Comparison of ENCODE assay signal across 1 cellular context in the genomic region with DNA sequence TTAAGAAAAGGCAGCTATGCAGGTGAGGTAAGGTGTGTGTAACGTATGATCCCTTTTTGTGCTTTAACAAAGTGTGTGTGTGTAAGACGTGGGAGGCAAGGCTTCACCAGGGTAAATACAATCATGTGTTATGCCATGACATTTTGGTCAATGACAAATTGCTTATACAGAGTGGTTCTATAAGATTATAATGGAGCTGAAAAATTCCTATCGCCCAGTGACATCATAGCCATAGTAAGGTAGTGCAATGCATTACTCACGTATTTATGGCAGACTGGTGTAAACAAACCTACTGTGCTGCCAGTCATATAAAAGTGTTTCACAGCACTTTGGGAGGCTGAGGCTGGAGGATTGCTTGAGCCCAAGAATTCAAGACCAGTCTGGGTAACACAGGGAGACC.
TF ChIP-seq lines count a peak whose summit lies in the region.

No MANE protein-coding gene starts in this region.

TF ChIP-seq in GM23338, 12 proteins besides CTCF, POLR2A, EP300 and RAD21:
- TF ChIP-seq, protein P1, sequence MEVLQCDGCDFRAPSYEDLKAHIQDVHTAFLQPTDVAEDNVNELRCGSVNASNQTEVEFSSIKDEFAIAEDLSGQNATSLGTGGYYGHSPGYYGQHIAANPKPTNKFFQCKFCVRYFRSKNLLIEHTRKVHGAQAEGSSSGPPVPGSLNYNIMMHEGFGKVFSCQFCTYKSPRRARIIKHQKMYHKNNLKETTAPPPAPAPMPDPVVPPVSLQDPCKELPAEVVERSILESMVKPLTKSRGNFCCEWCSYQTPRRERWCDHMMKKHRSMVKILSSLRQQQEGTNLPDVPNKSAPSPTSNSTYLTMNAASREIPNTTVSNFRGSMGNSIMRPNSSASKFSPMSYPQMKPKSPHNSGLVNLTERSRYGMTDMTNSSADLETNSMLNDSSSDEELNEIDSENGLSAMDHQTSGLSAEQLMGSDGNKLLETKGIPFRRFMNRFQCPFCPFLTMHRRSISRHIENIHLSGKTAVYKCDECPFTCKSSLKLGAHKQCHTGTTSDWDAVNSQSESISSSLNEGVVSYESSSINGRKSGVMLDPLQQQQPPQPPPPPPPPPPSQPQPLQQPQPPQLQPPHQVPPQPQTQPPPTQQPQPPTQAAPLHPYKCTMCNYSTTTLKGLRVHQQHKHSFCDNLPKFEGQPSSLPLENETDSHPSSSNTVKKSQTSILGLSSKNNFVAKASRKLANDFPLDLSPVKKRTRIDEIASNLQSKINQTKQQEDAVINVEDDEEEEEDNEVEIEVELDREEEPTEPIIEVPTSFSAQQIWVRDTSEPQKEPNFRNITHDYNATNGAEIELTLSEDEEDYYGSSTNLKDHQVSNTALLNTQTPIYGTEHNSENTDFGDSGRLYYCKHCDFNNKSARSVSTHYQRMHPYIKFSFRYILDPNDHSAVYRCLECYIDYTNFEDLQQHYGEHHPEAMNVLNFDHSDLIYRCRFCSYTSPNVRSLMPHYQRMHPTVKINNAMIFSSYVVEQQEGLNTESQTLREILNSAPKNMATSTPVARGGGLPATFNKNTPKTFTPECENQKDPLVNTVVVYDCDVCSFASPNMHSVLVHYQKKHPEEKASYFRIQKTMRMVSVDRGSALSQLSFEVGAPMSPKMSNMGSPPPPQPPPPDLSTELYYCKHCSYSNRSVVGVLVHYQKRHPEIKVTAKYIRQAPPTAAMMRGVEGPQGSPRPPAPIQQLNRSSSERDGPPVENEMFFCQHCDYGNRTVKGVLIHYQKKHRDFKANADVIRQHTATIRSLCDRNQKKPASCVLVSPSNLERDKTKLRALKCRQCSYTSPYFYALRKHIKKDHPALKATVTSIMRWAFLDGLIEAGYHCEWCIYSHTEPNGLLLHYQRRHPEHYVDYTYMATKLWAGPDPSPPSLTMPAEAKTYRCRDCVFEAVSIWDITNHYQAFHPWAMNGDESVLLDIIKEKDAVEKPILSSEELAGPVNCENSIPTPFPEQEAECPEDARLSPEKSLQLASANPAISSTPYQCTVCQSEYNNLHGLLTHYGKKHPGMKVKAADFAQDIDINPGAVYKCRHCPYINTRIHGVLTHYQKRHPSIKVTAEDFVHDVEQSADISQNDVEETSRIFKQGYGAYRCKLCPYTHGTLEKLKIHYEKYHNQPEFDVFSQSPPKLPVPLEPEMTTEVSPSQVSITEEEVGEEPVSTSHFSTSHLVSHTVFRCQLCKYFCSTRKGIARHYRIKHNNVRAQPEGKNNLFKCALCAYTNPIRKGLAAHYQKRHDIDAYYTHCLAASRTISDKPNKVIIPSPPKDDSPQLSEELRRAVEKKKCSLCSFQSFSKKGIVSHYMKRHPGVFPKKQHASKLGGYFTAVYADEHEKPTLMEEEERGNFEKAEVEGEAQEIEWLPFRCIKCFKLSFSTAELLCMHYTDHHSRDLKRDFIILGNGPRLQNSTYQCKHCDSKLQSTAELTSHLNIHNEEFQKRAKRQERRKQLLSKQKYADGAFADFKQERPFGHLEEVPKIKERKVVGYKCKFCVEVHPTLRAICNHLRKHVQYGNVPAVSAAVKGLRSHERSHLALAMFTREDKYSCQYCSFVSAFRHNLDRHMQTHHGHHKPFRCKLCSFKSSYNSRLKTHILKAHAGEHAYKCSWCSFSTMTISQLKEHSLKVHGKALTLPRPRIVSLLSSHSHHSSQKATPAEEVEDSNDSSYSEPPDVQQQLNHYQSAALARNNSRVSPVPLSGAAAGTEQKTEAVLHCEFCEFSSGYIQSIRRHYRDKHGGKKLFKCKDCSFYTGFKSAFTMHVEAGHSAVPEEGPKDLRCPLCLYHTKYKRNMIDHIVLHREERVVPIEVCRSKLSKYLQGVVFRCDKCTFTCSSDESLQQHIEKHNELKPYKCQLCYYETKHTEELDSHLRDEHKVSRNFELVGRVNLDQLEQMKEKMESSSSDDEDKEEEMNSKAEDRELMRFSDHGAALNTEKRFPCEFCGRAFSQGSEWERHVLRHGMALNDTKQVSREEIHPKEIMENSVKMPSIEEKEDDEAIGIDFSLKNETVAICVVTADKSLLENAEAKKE (CRISPR knock-in tag; IDR thresholded peaks at IDR 0.05), result no peak
